5 cellular contexts compared by ENCODE assay signal in the genomic region with DNA sequence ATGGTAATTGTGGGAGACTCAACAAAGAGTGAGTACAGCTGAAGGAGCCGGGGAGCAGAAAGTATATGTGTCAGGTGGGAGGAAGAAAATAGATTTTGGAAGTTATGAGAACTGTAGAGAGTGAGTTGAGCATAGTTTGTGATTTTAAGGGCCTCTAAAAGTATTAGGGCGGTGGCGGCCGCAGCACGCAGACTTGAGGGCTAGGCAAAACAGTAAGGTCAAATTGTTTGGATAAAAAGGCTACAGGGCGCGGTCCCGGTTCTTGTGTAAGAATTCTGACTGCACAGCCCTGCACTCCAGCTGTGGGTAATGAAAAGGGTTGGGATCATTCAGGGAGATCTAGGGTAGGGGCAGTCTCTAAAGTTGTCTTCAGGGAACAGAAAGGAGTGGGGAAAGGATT. TPM values are rescaled to one million over a fixed set of nuclear protein-coding genes. Genes with fewer than 3 reads are reported as not detected.
DNase-seq lines count a peak whose midpoint lies in the region; ATAC-seq and TF ChIP-seq lines count a peak whose summit lies in the region.
"Not testable (repeated sequence)": the region's sequence is repeated elsewhere in the genome, so short reads cannot be mapped to it uniquely, and the experiment has no call there.

No MANE protein-coding gene starts in this region.

- WGBS in endodermal cell (ENCODE audit: insufficient coverage in 1 of 2, insufficient read length in 1 of 2), 2 experiments = 88 to 91% methylated on average over 4 to 8 of the region's 8 CpGs
- no CpG with 5 or more reads among the region's 8 CpGs for WGBS in mesendoderm (ENCODE audit: extremely low coverage, insufficient coverage, low lambda C conversion rate)
- 76 to 77% methylated on average over 8 of the region's 8 CpGs for whole genome bisulfite sequencing in upper lobe of left lung, 2 donors

- peak overlapping the region; percentile 44 for H3K4me3 Mint-ChIP-seq in endodermal cell
- H3K4me3 Mint-ChIP-seq in progenitor cell of endocrine pancreas (ENCODE audit: low read depth) = not testable (repeated sequence)

- not testable (repeated sequence) for DNase-seq in endodermal cell; mesendoderm; progenitor cell of endocrine pancreas (ENCODE audit: low spot score, unreplicated experiment)
- DNase-seq in lower lobe of right lung = peak; percentile 59
- peak; percentile 27 to 57 for DNase-seq in upper lobe of left lung

- H2BK120ac ChIP-seq in mesendoderm (ENCODE audit: low read depth, low read length) = peak overlapping the region; percentile 49

- H3K27ac ChIP-seq in endodermal cell (ENCODE audit: low read depth, low read length); mesendoderm (ENCODE audit: low read depth, low read length): not testable (repeated sequence)
- H3K27ac ChIP-seq in lower lobe of right lung (peak overlapping the region; percentile 64), upper lobe of left lung (peak overlapping the region in 2 of 4 donors; percentile 61 to 67)

- H3K79me2 ChIP-seq in mesendoderm (ENCODE audit: control insufficient read depth, insufficient read depth, low read length) = not testable (repeated sequence)

- intact Hi-C loops in lower lobe of right lung (cut with DNase I) = loop anchor here (10.0 kb wide), 1 partner anchor 63 kb away; no protein-coding TSS in a partner anchor

- not testable (repeated sequence) for H3K9ac ChIP-seq in endodermal cell (ENCODE audit: extremely low read depth, low read length, poor library complexity, severe bottlenecking); mesendoderm (ENCODE audit: low read length)

- H3K27me3 ChIP-seq in endodermal cell (ENCODE audit: control insufficient read depth, insufficient read depth, low read length, poor library complexity, severe bottlenecking); lower lobe of right lung (ENCODE audit: low read depth); mesendoderm (ENCODE audit: insufficient read depth, low read length, poor library complexity); upper lobe of left lung: not testable (repeated sequence)

- TF ChIP-seq EP300 in upper lobe of left lung (IDR thresholded peaks at IDR 0.05) = not testable (repeated sequence)

- not testable (repeated sequence) for TF ChIP-seq POLR2A in upper lobe of left lung (IDR thresholded peaks at IDR 0.05)

- H4K5ac ChIP-seq in mesendoderm (ENCODE audit: low read length) = peak overlapping the region; percentile 71

- H3K9me3 ChIP-seq in endodermal cell (ENCODE audit: control insufficient read depth, low read length); lower lobe of right lung; upper lobe of left lung: not testable (repeated sequence)

- peak overlapping the region; percentile 89 for H3K27ac Mint-ChIP-seq in endodermal cell
- peak overlapping the region; percentile 3 for H3K27ac Mint-ChIP-seq in progenitor cell of endocrine pancreas

- H3K9me3 Mint-ChIP-seq in endodermal cell; progenitor cell of endocrine pancreas (ENCODE audit: low read depth): not testable (repeated sequence)

- not testable (repeated sequence) for H3K36me3 Mint-ChIP-seq in endodermal cell (ENCODE audit: low read depth); progenitor cell of endocrine pancreas (ENCODE audit: insufficient read depth)

- peak overlapping the region; percentile 65 for H3K18ac ChIP-seq in mesendoderm (ENCODE audit: low read length)

- H3K79me1 ChIP-seq in mesendoderm (ENCODE audit: low read length) = not testable (repeated sequence)

- H3K36me3 ChIP-seq in endodermal cell (ENCODE audit: control insufficient read depth, insufficient read depth, low read length); lower lobe of right lung; mesendoderm (ENCODE audit: control insufficient read depth, insufficient read depth, low read length); upper lobe of left lung: not testable (repeated sequence)

- H3K23ac ChIP-seq in mesendoderm (ENCODE audit: low read length) = not testable (repeated sequence)

- peak overlapping the region; percentile 15 for H3K56ac ChIP-seq in mesendoderm (ENCODE audit: low read length)

- not testable (repeated sequence) for H2AK5ac ChIP-seq in mesendoderm (ENCODE audit: low read length)

- H3K4me3 ChIP-seq in endodermal cell (ENCODE audit: low read length); lower lobe of right lung; mesendoderm (ENCODE audit: low read length); upper lobe of left lung: not testable (repeated sequence)

- not testable (repeated sequence) for TF ChIP-seq CTCF in endodermal cell (conservative IDR thresholded peaks at IDR 0.05); lower lobe of right lung (IDR thresholded peaks at IDR 0.05); progenitor cell of endocrine pancreas (IDR thresholded peaks at IDR 0.05; ENCODE audit: unreplicated experiment); upper lobe of left lung (IDR thresholded peaks at IDR 0.05)

- not testable (repeated sequence) for H3K4me1 ChIP-seq in endodermal cell (ENCODE audit: control insufficient read depth, insufficient read depth, low read length); lower lobe of right lung; mesendoderm (ENCODE audit: control insufficient read depth, low read depth, low read length); upper lobe of left lung

- not testable (repeated sequence) for H3K4ac ChIP-seq in mesendoderm (ENCODE audit: low read depth, low read length)

- not testable (repeated sequence) for ATAC-seq in lower lobe of right lung; upper lobe of left lung (ENCODE audit: low FRiP score in 2 of 2)

- not testable (repeated sequence) for H2BK15ac ChIP-seq in mesendoderm (replicated peaks; ENCODE audit: low read depth)

- H4K8ac ChIP-seq in mesendoderm (ENCODE audit: low read depth, low read length) = not testable (repeated sequence)

- H2BK5ac ChIP-seq in mesendoderm (ENCODE audit: low read length) = peak overlapping the region; percentile 82

- H3K4me2 ChIP-seq in mesendoderm (ENCODE audit: low read length) = not testable (repeated sequence)

- H3K27me3 Mint-ChIP-seq in endodermal cell (ENCODE audit: insufficient read depth) = not testable (repeated sequence)
- peaks cover 58% of the 10 kb centered on the region for H3K27me3 Mint-ChIP-seq in progenitor cell of endocrine pancreas

- peaks cover 84% of the 10 kb centered on the region for H3K4me1 Mint-ChIP-seq in endodermal cell
- not testable (repeated sequence) for H3K4me1 Mint-ChIP-seq in progenitor cell of endocrine pancreas (ENCODE audit: low read depth)

RNA-seq across cellular contexts. Expression of gene TBC1D2, which starts 12.1 kb away (rescaled TPM):
- 10 to 100 TPM in 1 of 2 donors, 1 to 10 TPM in 1; 8.1 to 10.4 TPM for total RNA-seq in endodermal cell
- 2.2 TPM for polyA plus RNA-seq in endodermal cell (2013, experiment 1 of 2)
- polyA plus RNA-seq in endodermal cell (2013, experiment 2 of 2) = 2.4 TPM
- 64.3 TPM for total RNA-seq in lower lobe of right lung
- 16.0 TPM for polyA plus RNA-seq in mesendoderm (2013, experiment 1 of 2)
- polyA plus RNA-seq in mesendoderm (2013, experiment 2 of 2) = 16.2 TPM
- 8.4 and 8.5 TPM in 2 replicates for total RNA-seq in progenitor cell of endocrine pancreas
- 100 to 1,000 TPM in 4 of 6 donors, 10 to 100 TPM in 2; 62.4 to 217 (median 119) TPM for total RNA-seq in upper lobe of left lung
